ENCODE assay signal across 19 cellular contexts in the genomic region with DNA sequence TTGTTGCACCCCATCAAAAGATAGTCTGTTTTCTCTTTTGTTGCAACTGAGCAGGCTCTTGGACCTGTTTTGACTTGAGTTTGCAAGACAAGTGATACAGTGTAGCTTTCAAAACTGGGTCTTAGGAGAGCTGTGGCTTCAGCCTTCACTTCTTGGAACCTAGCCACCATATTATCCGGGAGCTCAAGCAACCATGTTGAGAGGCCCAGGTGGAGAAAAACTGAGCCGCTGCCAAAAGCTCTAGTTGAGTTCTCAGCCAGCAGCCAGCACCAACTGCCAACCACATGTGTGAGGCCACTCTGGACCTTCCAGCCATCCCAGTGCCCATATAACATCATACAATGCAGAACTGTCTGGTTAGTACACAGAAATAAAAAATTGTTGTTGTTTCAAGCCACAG. TPM values are rescaled to one million over a fixed set of nuclear protein-coding genes. Genes with fewer than 3 reads are reported as not detected.
A peak's percentile ranks its signal among the peaks of the same experiment; 100 is the strongest.
DNase-seq lines count a peak whose midpoint lies in the region; ATAC-seq and TF ChIP-seq lines count a peak whose summit lies in the region.
"Had no signal": no experiment of that assay in that cellular context is flagged by ENCODE, and none has a peak within 500 bp of the region (broad histone marks: within the 10 kb centered on the region; RNA-seq: fewer than 3 reads in every experiment).

No MANE protein-coding gene starts in this region.

- ATAC-seq in mucosa of descending colon, result no peak
- ATAC-seq: activated CD8-positive, alpha-beta T cell treated with anti-CD3 and anti-CD28 coated beads, Interleukin-2, amount 10 ng/mL, durations not matched to agents 7 days and 5 days; heart left ventricle; T-cell had no signal

- TF ChIP-seq EP300 in suprapubic skin (IDR thresholded peaks at IDR 0.05), result no peak

- intact Hi-C loops in mucosa of descending colon (cut with DNase I, micrococcal nuclease), result no loop called here
- intact Hi-C loops in OCI-LY7 (cut with micrococcal nuclease; ENCODE audit: unreplicated experiment), result no loop called here

- POLR2A ChIA-PET in OCI-LY7 (lab: Charles Lee), result no interaction called here

- H3K27ac ChIP-seq in SJCRH30 (no peak overlapping the region), OCI-LY7 (ENCODE audit: low read depth, low read length, poor library complexity, severe bottlenecking) (no peak overlapping the region), suprapubic skin (no peak overlapping the region)
- H3K27ac ChIP-seq: heart left ventricle, stomach had no signal

- DNase-seq in HFF-Myc (ENCODE audit: extremely low read depth, low read depth) (peak; percentile 11), NCI-H2029 treated with DMSO at 0.1 percent for 48 hours (lab: John Stamatoyannopoulos, UW) (peak; percentile 71), SJCRH30 (peak; percentile 27 to 55), pons (ENCODE audit: low spot score) (peak; percentile 24), mucosa of descending colon (no peak), OCI-LY7 (ENCODE audit: low spot score) (no peak), suprapubic skin (ENCODE audit: low spot score in 2 of 2) (no peak)
- DNase-seq: activated CD4-positive, CD25-positive, alpha-beta regulatory T cell treated with anti-CD3 and anti-CD28 coated beads, Interleukin-2, amount 50 U/mL, for 72 hours; activated CD8-positive, alpha-beta T cell treated with anti-CD3 and anti-CD28 coated beads, Interleukin-2, amount 10 ng/mL, durations not matched to agents 7 days and 5 days; activated effector memory CD4-positive, alpha-beta T cell treated with anti-CD3 and anti-CD28 coated beads, Interleukin-2, amount 50 U/mL, for 16 hours; activated T-cell treated with anti-CD3 and anti-CD28 coated beads for 4 hours; KG1; NCI-H2107; OCI-M1; SIG-M5; stomach; T-cell; trophoblast cell had no signal

- H3K36me3 ChIP-seq in SJCRH30 (no peaks in the 10 kb centered on the region), mucosa of descending colon (ENCODE audit: low read depth) (no peaks in the 10 kb centered on the region), OCI-LY7 (ENCODE audit: insufficient read depth, low read length) (no peaks in the 10 kb centered on the region), suprapubic skin (no peaks in the 10 kb centered on the region)
- H3K36me3 ChIP-seq: heart left ventricle, stomach had no signal

- WGBS in suprapubic skin, result 47% methylated on average over 2 of the region's 2 CpGs

- no peak overlapping the region for H3K4me2 ChIP-seq in OCI-LY7 (ENCODE audit: low read length)

- no peaks in the 10 kb centered on the region for H3K9me3 ChIP-seq in SJCRH30 (replicated peaks)
- no peaks in the 10 kb centered on the region for H3K9me3 ChIP-seq in mucosa of descending colon
- no peaks in the 10 kb centered on the region for H3K9me3 ChIP-seq in OCI-LY7 (ENCODE audit: low read length)
- H3K9me3 ChIP-seq in suprapubic skin, result no peaks in the 10 kb centered on the region
- H3K9me3 ChIP-seq: heart left ventricle, stomach had no signal

- no peaks in the 10 kb centered on the region for H4K20me1 ChIP-seq in OCI-LY7 (ENCODE audit: insufficient read depth, low read length)

- H3K27me3 ChIP-seq in SJCRH30 (no peaks in the 10 kb centered on the region), suprapubic skin (peaks cover 4% of the 10 kb centered on the region)

- no peak for TF ChIP-seq CTCF in HFF-Myc (IDR thresholded peaks at IDR 0.05; ENCODE audit: low read depth, low read length, missing control alignments)
- TF ChIP-seq CTCF in mucosa of descending colon (IDR thresholded peaks at IDR 0.05), result no peak
- TF ChIP-seq CTCF in OCI-LY7 (conservative IDR thresholded peaks at IDR 0.05; ENCODE audit: low read length), result no peak
- TF ChIP-seq CTCF in suprapubic skin (IDR thresholded peaks at IDR 0.05), result no peak

- TF ChIP-seq POLR2A in suprapubic skin (IDR thresholded peaks at IDR 0.05), result no peak

- no peaks in the 10 kb centered on the region for H3K79me2 ChIP-seq in OCI-LY7 (ENCODE audit: insufficient read depth, low read depth, low read length)

- H3K4me1 ChIP-seq in SJCRH30 (peaks cover 3% of the 10 kb centered on the region; the same call in 1 of the 2 replicates), mucosa of descending colon (ENCODE audit: low read depth) (no peaks in the 10 kb centered on the region), OCI-LY7 (ENCODE audit: insufficient read depth, low read length, poor library complexity, severe bottlenecking) (no peaks in the 10 kb centered on the region), suprapubic skin (peaks cover 20% of the 10 kb centered on the region)

- BruUV-seq in OCI-LY7 (replicated peaks; lab: Mats Ljungman, UMichigan), result no TSS peak

- H2AFZ ChIP-seq in OCI-LY7 (ENCODE audit: low read length), result no peak overlapping the region

- no peaks in the 10 kb centered on the region for H3K9me2 ChIP-seq in OCI-LY7 (ENCODE audit: insufficient read depth, low read length)

- H3K4me3 ChIP-seq in HFF-Myc (replicated peaks; ENCODE audit: low read depth, low read length), result no peak overlapping the region
- no peak overlapping the region for H3K4me3 ChIP-seq in SJCRH30
- no peak overlapping the region for H3K4me3 ChIP-seq in mucosa of descending colon
- no peak overlapping the region for H3K4me3 ChIP-seq in OCI-LY7 (ENCODE audit: low read depth, low read length, poor library complexity, severe bottlenecking)
- no peak overlapping the region for H3K4me3 ChIP-seq in suprapubic skin
- H3K4me3 ChIP-seq: heart left ventricle, stomach had no signal

- CTCF ChIA-PET in OCI-LY7 (lab: Charles Lee; ENCODE audit: unreplicated experiment), result no interaction called here

RNA-seq across cellular contexts. Expression of a gene that starts 5.4 kb away (rescaled TPM):
- 1.8 and 2.2 TPM in 2 replicates for total RNA-seq in SJCRH30 (2014; rRNA removed; shearing (Covaris generic))
- 1 to 10 TPM; 1.0 to 1.8 (median 1.4) TPM for total RNA-seq in mucosa of descending colon
- total RNA-seq in OCI-LY7 (2014; rRNA removed; shearing (Covaris generic)), result 0.06 and 0.82 TPM in 2 replicates
- 0.37 and 0.76 TPM in 2 replicates for total RNA-seq in OCI-LY7 (2022)
- 10 to 100 TPM in 2 of 4 donors, 1 to 10 TPM in 2; 7.6 to 14.5 (median 10.7) TPM for total RNA-seq in suprapubic skin

Comparison
In these comparisons a context has a peak if more than half of its experiments do, and no peak if none do; other contexts are left out.
1. DNase-seq: peak in HFF-Myc (single experiment), NCI-H2029 treated with DMSO at 0.1 percent for 48 hours (single experiment), SJCRH30 (2 of 2) and pons (single experiment); none in mucosa of descending colon (0 of 3), OCI-LY7 (single experiment) and suprapubic skin (0 of 2).